8 cellular contexts compared by ENCODE assay signal in the genomic region with DNA sequence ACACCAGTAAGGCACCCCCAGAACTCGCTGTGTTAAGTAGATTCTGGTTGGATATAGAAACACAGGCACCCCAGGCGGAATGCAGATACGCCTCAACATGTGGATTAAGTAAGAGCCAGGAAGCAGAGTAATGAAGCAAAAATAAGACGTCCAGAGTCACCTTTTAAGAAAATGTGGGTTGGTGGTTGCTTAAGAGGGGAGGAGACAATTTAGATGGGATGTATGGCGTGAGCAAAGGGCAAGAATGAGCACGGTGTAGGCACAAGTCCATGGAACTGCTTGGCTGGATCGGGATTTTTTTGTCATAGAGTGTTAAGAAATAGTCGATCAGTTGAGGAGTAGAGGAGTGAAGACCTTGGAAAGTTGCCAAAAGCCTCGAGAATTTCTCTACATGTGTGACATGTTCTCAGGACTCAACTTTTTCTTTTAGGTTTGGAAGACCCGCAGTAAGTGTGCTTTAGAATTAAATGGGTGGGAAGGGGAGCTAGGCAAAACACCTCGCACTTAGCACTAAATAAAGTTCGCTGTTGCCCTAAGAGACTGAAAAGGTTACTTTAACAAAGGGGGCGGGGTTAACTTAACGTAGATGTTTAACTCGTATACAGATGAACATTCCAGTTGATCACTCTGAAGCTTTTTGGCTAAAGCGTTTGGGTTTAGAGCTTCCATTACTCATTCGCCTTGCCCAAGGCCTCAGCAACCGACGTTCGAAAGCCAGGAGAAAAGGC. TPM values are rescaled to one million over a fixed set of nuclear protein-coding genes. Genes with fewer than 3 reads are reported as not detected.
DNase-seq lines count a peak whose midpoint lies in the region; ATAC-seq and TF ChIP-seq lines count a peak whose summit lies in the region.

No MANE protein-coding gene starts in this region.

- no peaks in the 10 kb centered on the region for H3K9me3 ChIP-seq in smooth muscle cell (replicated peaks; ENCODE audit: low read depth)

- POLR2A ChIA-PET in T-cell (lab: Charles Lee) = interaction anchor here (0.5 to 2.8 kb wide), 19 partner anchors 10 to 574 kb away, joined by 3 to 37 read pairs (median 4); no protein-coding TSS in a partner anchor

- H3K4me2 ChIP-seq in smooth muscle cell = peak overlapping the region; percentile 74

- H3K27me3 Mint-ChIP-seq in activated T-cell treated with anti-CD3 and anti-CD28 coated beads, Interleukin-2, amount 50 U/mL, for 4 hours (ENCODE audit: low read depth) = no peaks in the 10 kb centered on the region
- H3K27me3 Mint-ChIP-seq in T-cell (peaks cover 0 to 4% of the 10 kb centered on the region in 2 donors), glutamatergic neuron (ENCODE audit: unreplicated experiment) (peaks cover 12% of the 10 kb centered on the region)

- H3K27ac Mint-ChIP-seq in T-cell (peak overlapping the region; percentile 100), glutamatergic neuron (ENCODE audit: unreplicated experiment) (peak overlapping the region; percentile 75)

- H3K4me3 ChIP-seq in smooth muscle cell = peak overlapping the region; percentile 87

- peak overlapping the region; percentile 92 for H3K27ac ChIP-seq in smooth muscle cell (ENCODE audit: low read depth)

- H3K9ac ChIP-seq in smooth muscle cell (ENCODE audit: low read depth) = peak overlapping the region; percentile 19

- H3K36me3 Mint-ChIP-seq in activated T-cell treated with anti-CD3 and anti-CD28 coated beads, Interleukin-2, amount 50 U/mL, for 4 hours (ENCODE audit: insufficient read depth) = peaks cover 5% of the 10 kb centered on the region
- H3K36me3 Mint-ChIP-seq in T-cell = peaks cover 19% of the 10 kb centered on the region
- no peaks in the 10 kb centered on the region for H3K36me3 Mint-ChIP-seq in glutamatergic neuron (ENCODE audit: unreplicated experiment)

- no peak for TF ChIP-seq CTCF in glutamatergic neuron (IDR thresholded peaks at IDR 0.05; ENCODE audit: partially characterized antibody, unreplicated experiment)
- TF ChIP-seq CTCF in smooth muscle cell (IDR thresholded peaks at IDR 0.05; ENCODE audit: borderline replicate concordance, insufficient read depth, poor library complexity, severe bottlenecking) = no peak

- CTCF ChIA-PET in T-cell (lab: Charles Lee) = interaction anchor here (0.5 to 3.7 kb wide), 34 partner anchors 9 to 983 kb away, joined by 3 to 47 read pairs (median 4); a partner anchor contains a TSS

- DNase-seq in activated T-cell treated with anti-CD3 and anti-CD28 coated beads, Interleukin-2, amount 50 U/mL, for 4 hours = no peak
- no peak for DNase-seq in activated T-cell treated with anti-CD3 and anti-CD28 coated beads, Interleukin-2, amount 50 U/mL, for 48 hours
- DNase-seq in T-cell (no peak), glutamatergic neuron (no peak), smooth muscle cell (lab: John Stamatoyannopoulos, UW; ENCODE audit: unreplicated experiment) (no peak), DMS153 treated with DMSO at 0.1 percent for 48 hours (lab: John Stamatoyannopoulos, UW; ENCODE audit: unreplicated experiment) (no peak)
- no peak for DNase-seq in activated effector memory CD4-positive, alpha-beta T cell treated with anti-CD3 and anti-CD28 coated beads, Interleukin-2, amount 50 U/mL, for 16 hours

- peaks cover 39% of the 10 kb centered on the region for H3K79me2 ChIP-seq in smooth muscle cell (ENCODE audit: low read depth)

- H3K27me3 ChIP-seq in smooth muscle cell (ENCODE audit: low read depth) = no peaks in the 10 kb centered on the region

- no peaks in the 10 kb centered on the region for H3K9me3 Mint-ChIP-seq in activated T-cell treated with anti-CD3 and anti-CD28 coated beads, Interleukin-2, amount 50 U/mL, for 4 hours
- H3K9me3 Mint-ChIP-seq in T-cell (no peaks in the 10 kb centered on the region), glutamatergic neuron (ENCODE audit: unreplicated experiment) (peaks cover 14% of the 10 kb centered on the region)

- H2AFZ ChIP-seq in smooth muscle cell (ENCODE audit: low read depth) = peak overlapping the region; percentile 13

- H3K4me1 ChIP-seq in smooth muscle cell (ENCODE audit: low read depth) = peaks cover 24% of the 10 kb centered on the region

- peaks cover 26% of the 10 kb centered on the region for H3K4me1 Mint-ChIP-seq in activated T-cell treated with anti-CD3 and anti-CD28 coated beads, Interleukin-2, amount 50 U/mL, for 4 hours (ENCODE audit: low read depth)
- peaks cover 19 to 42% (median 22%) of the 10 kb centered on the region in 3 donors for H3K4me1 Mint-ChIP-seq in T-cell
- peaks cover 15% of the 10 kb centered on the region for H3K4me1 Mint-ChIP-seq in glutamatergic neuron (ENCODE audit: low read depth, unreplicated experiment)

- no peaks in the 10 kb centered on the region for H3K36me3 ChIP-seq in smooth muscle cell (ENCODE audit: low read depth)

- peak overlapping the region; percentile 98 for H3K4me3 Mint-ChIP-seq in activated T-cell treated with anti-CD3 and anti-CD28 coated beads, Interleukin-2, amount 50 U/mL, for 4 hours
- peak overlapping the region; percentile 87 to 99 (median 97) for H3K4me3 Mint-ChIP-seq in T-cell
- peak overlapping the region; percentile 96 for H3K4me3 Mint-ChIP-seq in glutamatergic neuron (ENCODE audit: unreplicated experiment)

- WGBS in smooth muscle cell (ENCODE audit: low lambda C conversion rate) = 45% methylated on average over 20 of the region's 20 CpGs

- no peaks in the 10 kb centered on the region for H3F3A ChIP-seq in smooth muscle cell (ENCODE audit: low read depth)

- peak; percentile 49 for ATAC-seq in activated T-cell treated with anti-CD3 and anti-CD28 coated beads, Interleukin-2, amount 50 U/mL, for 4 hours
- ATAC-seq in T-cell (replicated peaks in 1 of 4) (peak; percentile 41 to 51 (median 50)), HG02973 (IDR thresholded peaks at IDR 0.05; ENCODE audit: unreplicated experiment) (no peak)

- peaks cover 30% of the 10 kb centered on the region for H4K20me1 ChIP-seq in smooth muscle cell (ENCODE audit: low read depth)

RNA-seq across cellular contexts. Expression of a gene that starts 0.7 kb away (rescaled TPM):
- total RNA-seq in activated T-cell treated with anti-CD3 and anti-CD28 coated beads, Interleukin-2, amount 50 U/mL, for 4 hours = 10 to 100 TPM; 17.1 to 21.2 (median 17.8) TPM
- 10 to 100 TPM; 49.8 to 81.7 (median 79.5) TPM for total RNA-seq in T-cell
- total RNA-seq in glutamatergic neuron (ENCODE audit: unreplicated experiment) = 102 TPM
- 80.7 and 81.2 TPM in 2 replicates for total RNA-seq in smooth muscle cell
- 15.6 and 33.8 TPM in 2 replicates for polyA plus RNA-seq in smooth muscle cell
